Comparison of ENCODE assay signal across 8 cellular contexts in the genomic region with DNA sequence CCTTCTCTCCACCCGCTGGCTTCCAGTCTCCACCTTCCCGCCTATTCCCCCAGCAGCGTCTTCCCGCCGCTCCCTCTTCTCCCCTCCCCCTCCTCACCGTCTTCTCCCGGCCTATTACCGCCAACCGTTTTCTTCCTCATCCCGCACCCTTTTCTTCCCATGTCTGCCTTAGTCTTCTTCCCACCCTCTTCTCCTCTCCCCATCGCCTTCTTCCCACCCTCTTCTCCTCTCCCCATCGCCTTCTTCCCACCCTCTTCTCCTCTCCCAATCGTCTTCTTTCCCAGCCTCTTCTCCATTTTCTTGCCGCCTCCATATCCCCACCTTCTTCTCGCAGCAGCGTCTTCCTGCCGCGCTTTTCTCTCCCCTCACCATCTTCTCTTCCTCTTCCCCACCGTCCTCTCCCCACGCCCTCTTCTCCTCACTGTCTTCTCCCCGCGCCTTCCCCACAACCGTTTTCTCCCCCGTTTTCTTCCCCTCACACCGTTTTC. TPM values are rescaled to one million over a fixed set of nuclear protein-coding genes. Genes with fewer than 3 reads are reported as not detected.
DNase-seq lines count a peak whose midpoint lies in the region; ATAC-seq and TF ChIP-seq lines count a peak whose summit lies in the region.
"Not testable (repeated sequence)": the region's sequence is repeated elsewhere in the genome, so short reads cannot be mapped to it uniquely, and the experiment has no call there.

No MANE protein-coding gene starts in this region.

- not testable (repeated sequence) for H3K9me3 Mint-ChIP-seq in activated CD4-positive, alpha-beta T cell treated with anti-CD3 and anti-CD28 coated beads, Interleukin-2, amount 10 ng/mL, durations not matched to agents 24 days and 14 days; brain; naive B cell

- in situ Hi-C loops in ACHN (cut with HindIII; ENCODE audit: low pct_ligation_motif_present, low pct_unique_long_range_greater_than_20kb, low sequenced_read_pairs): not testable (repeated sequence)

- intact Hi-C loops in activated CD4-positive, alpha-beta T cell treated with anti-CD3 and anti-CD28 coated beads, Interleukin-2, amount 10 ng/mL, durations not matched to agents 24 days and 14 days (cut with micrococcal nuclease): not testable (repeated sequence)

- H3K4me3 Mint-ChIP-seq in activated CD4-positive, alpha-beta T cell treated with anti-CD3 and anti-CD28 coated beads, Interleukin-2, amount 10 ng/mL, durations not matched to agents 24 days and 14 days: peak overlapping the region; percentile 92
- H3K4me3 Mint-ChIP-seq in brain: peak overlapping the region; percentile 91 to 97 (median 93)
- H3K4me3 Mint-ChIP-seq in naive B cell: peak overlapping the region; percentile 90 to 99 (median 96)

- ATAC-seq in GM19023 (IDR thresholded peaks at IDR 0.05; ENCODE audit: unreplicated experiment) (peak; percentile 14), naive B cell (ENCODE audit: low read depth in 2 of 2) (peak; percentile 32)

- not testable (repeated sequence) for TF ChIP-seq CTCF in brain (conservative IDR thresholded peaks at IDR 0.05)

- H3K4me1 Mint-ChIP-seq in activated CD4-positive, alpha-beta T cell treated with anti-CD3 and anti-CD28 coated beads, Interleukin-2, amount 10 ng/mL, durations not matched to agents 24 days and 14 days: peaks cover 21% of the 10 kb centered on the region
- peaks cover 27% of the 10 kb centered on the region for H3K4me1 Mint-ChIP-seq in brain
- peaks cover 13 to 28% (median 14%) of the 10 kb centered on the region in 3 donors for H3K4me1 Mint-ChIP-seq in naive B cell

- H3K36me3 Mint-ChIP-seq in activated CD4-positive, alpha-beta T cell treated with anti-CD3 and anti-CD28 coated beads, Interleukin-2, amount 10 ng/mL, durations not matched to agents 24 days and 14 days (ENCODE audit: low read depth); brain; naive B cell: not testable (repeated sequence)

- H3K27me3 Mint-ChIP-seq in activated CD4-positive, alpha-beta T cell treated with anti-CD3 and anti-CD28 coated beads, Interleukin-2, amount 10 ng/mL, durations not matched to agents 24 days and 14 days; brain; naive B cell: not testable (repeated sequence)

- peak overlapping the region; percentile 83 for H3K27ac Mint-ChIP-seq in activated CD4-positive, alpha-beta T cell treated with anti-CD3 and anti-CD28 coated beads, Interleukin-2, amount 10 ng/mL, durations not matched to agents 24 days and 14 days
- H3K27ac Mint-ChIP-seq in brain: peak overlapping the region; percentile 98 to 99 (median 99)
- H3K27ac Mint-ChIP-seq in naive B cell: peak overlapping the region; percentile 89 to 97 (median 93)

- DNase-seq in ACHN: peak; percentile 59
- peak; percentile 45 for DNase-seq in NCI-H2227 (lab: John Stamatoyannopoulos, UW; ENCODE audit: unreplicated experiment)
- peak; percentile 74 for DNase-seq in activated CD4-positive, alpha-beta T cell treated with anti-CD3 and anti-CD28 coated beads, Interleukin-2, amount 10 ng/mL, durations not matched to agents 24 days and 14 days
- DNase-seq in glomerular visceral epithelial cell (ENCODE audit: extremely low spot score): peak; percentile 61
- DNase-seq in naive B cell: peak; percentile 20
- peak; percentile 19 for DNase-seq in stimulated activated CD4-positive, alpha-beta T cell treated with anti-CD3 and anti-CD28 coated beads, Interleukin-1b, Interleukin-23, amount 100 ng/mL, for 48 hours

RNA-seq across cellular contexts. Expression of gene EVPLL, which starts 33.8 kb away (rescaled TPM):
- total RNA-seq in activated CD4-positive, alpha-beta T cell treated with anti-CD3 and anti-CD28 coated beads, Interleukin-2, amount 10 ng/mL, durations not matched to agents 24 days and 14 days: not detected in 2 replicates
- not detected for polyA plus RNA-seq in brain (ENCODE audit: insufficient read depth, low read depth, low replicate concordance)
- polyA plus RNA-seq in naive B cell (ENCODE audit: low read depth in 6 of 6): not detected

RNA-seq across cellular contexts. Expression of gene SHMT1, which starts 48.1 kb away (rescaled TPM):
- total RNA-seq in activated CD4-positive, alpha-beta T cell treated with anti-CD3 and anti-CD28 coated beads, Interleukin-2, amount 10 ng/mL, durations not matched to agents 24 days and 14 days: 58.3 and 62.1 TPM in 2 replicates
- polyA plus RNA-seq in brain (ENCODE audit: insufficient read depth, low read depth, low replicate concordance): 39.2 TPM
- polyA plus RNA-seq in naive B cell (ENCODE audit: low read depth in 6 of 6): 10 to 100 TPM in 5 of 6 donors, 1 to 10 TPM in 1; 9.1 to 18.0 (median 15.8) TPM

Comparison
In these comparisons a context has a peak if more than half of its experiments do, and no peak if none do; other contexts are left out.
1. Peak in every context shown above with its lines: DNase-seq and ATAC-seq.
2. DNase-seq: peak in every context shown above with its lines; median percentile 74 in activated CD4-positive, alpha-beta T cell treated with anti-CD3 and anti-CD28 coated beads, Interleukin-2, amount 10 ng/mL, durations not matched to agents 24 days and 14 days; 61 in glomerular visceral epithelial cell; 59 in ACHN; 45 in NCI-H2227; 20 in naive B cell; 19 in stimulated activated CD4-positive, alpha-beta T cell treated with anti-CD3 and anti-CD28 coated beads, Interleukin-1b, Interleukin-23, amount 100 ng/mL, for 48 hours.